Comparison of ENCODE assay signal across 1 cellular context in the genomic region with DNA sequence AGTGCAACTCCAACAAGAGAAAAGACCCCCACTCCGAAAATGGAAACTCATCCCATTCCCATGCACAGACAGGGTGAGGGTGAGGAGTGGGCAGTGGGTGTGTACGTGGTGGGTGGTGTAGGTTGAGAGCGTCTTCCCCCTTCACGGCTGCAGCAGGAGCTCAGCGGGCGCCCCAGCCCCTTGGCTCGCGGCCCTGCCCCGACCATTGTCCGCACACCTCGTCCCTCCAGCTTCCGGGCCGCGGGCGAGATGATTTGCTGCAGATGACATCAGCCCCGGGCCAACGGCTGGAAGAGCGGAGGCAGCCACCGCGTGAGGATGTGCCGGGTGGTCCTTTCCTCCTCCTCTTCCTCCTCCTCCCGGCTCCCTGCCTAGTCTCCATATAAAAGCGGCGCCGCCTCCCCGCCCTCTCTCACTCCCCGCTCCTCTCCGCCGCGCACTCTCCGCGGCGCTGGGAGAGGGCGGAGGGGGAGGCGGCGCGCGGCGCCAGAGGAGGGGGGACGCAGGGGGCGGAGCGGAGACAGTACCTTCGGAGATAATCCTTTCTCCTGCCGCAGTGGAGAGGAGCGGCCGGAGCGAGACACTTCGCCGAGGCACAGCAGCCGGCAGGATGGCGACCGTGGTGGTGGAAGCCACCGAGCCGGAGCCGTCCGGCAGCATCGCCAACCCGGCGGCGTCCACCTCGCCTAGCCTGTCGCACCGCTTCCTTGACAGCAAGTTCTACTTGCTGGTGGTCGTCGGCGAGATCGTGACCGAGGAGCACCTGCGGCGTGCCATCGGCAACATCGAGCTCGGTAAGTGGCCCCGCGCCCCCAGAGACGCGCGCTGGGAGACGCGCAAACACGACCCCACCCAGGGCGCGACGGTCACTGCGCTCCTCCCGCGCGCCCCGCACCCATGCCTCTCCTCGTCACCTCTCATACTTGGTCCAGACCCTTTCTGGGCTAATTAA.
TF ChIP-seq lines count a peak whose summit lies in the region.

TSS of gene MAP1B (plus strand) at position 554 of the 952 bp plus-strand sequence. CDS start at position 611, 57 bp downstream.

TF ChIP-seq in HepG2, 621 proteins besides CTCF, POLR2A, EP300 and RAD21 (continued from another document and continues in another):
- TF ChIP-seq ZNF691 (CRISPR knock-in tag; IDR thresholded peaks at IDR 0.05; ENCODE audit: borderline replicate concordance, low read depth) (no peak), NKX3-1 (CRISPR knock-in tag; IDR thresholded peaks at IDR 0.05) (no peak), TCF12 (IDR thresholded peaks at IDR 0.05) (no peak), TCF12 (CRISPR knock-in tag; IDR thresholded peaks at IDR 0.05) (no peak), ZNF687 (CRISPR knock-in tag; IDR thresholded peaks at IDR 0.05) (peak; percentile 55), HIC2 (CRISPR knock-in tag; IDR thresholded peaks at IDR 0.05; ENCODE audit: low read depth) (no peak), MTF2 (CRISPR knock-in tag; IDR thresholded peaks at IDR 0.05; ENCODE audit: borderline replicate concordance) (peak; percentile 69; the same call in 1 of the 2 replicates), SP1 (IDR thresholded peaks at IDR 0.05) (no peak), SP1 (CRISPR knock-in tag; IDR thresholded peaks at IDR 0.05) (no peak), ARNT (IDR thresholded peaks at IDR 0.05) (no peak), NONO (IDR thresholded peaks at IDR 0.05) (no peak), NONO (CRISPR knock-in tag; conservative IDR thresholded peaks at IDR 0.05) (no peak), ZNF629 (CRISPR knock-in tag; conservative IDR thresholded peaks at IDR 0.05) (no peak), USF2 (IDR thresholded peaks at IDR 0.05; ENCODE audit: low read depth, low read length) (no peak), USF2 (CRISPR knock-in tag; IDR thresholded peaks at IDR 0.05; ENCODE audit: borderline replicate concordance) (no peak), FOXC1 (CRISPR knock-in tag; IDR thresholded peaks at IDR 0.05; ENCODE audit: borderline replicate concordance) (no peak), MBD4 (IDR thresholded peaks at IDR 0.05; ENCODE audit: borderline replicate concordance, low read length) (no peak), ZNF282 (IDR thresholded peaks at IDR 0.05; ENCODE audit: partially characterized antibody) (no peak), SRF (IDR thresholded peaks at IDR 0.05; ENCODE audit: low read depth, low read length) (no peak), ZNF432 (CRISPR knock-in tag; IDR thresholded peaks at IDR 0.05; ENCODE audit: borderline replicate concordance) (no peak), ZBTB20 (CRISPR knock-in tag; IDR thresholded peaks at IDR 0.05; ENCODE audit: borderline replicate concordance, low read depth) (no peak), ZNF83 (CRISPR knock-in tag; IDR thresholded peaks at IDR 0.05; ENCODE audit: borderline replicate concordance) (no peak), NR2F2 (IDR thresholded peaks at IDR 0.05; ENCODE audit: borderline replicate concordance, low read depth) (no peak), EHMT2 (IDR thresholded peaks at IDR 0.05; ENCODE audit: borderline replicate concordance, low read depth, low read length) (no peak), IKZF4 (CRISPR knock-in tag; IDR thresholded peaks at IDR 0.05; ENCODE audit: borderline replicate concordance, low read depth, not compliant biosample characterization) (peak; percentile 54), ZMYM3 (CRISPR knock-in tag; IDR thresholded peaks at IDR 0.05) (no peak), ZNF138 (CRISPR knock-in tag; IDR thresholded peaks at IDR 0.05; ENCODE audit: low read depth) (no peak), RBM22 (optimal IDR thresholded peaks at IDR 0.05; ENCODE audit: low read length) (no peak), HNF4G (IDR thresholded peaks at IDR 0.05; ENCODE audit: borderline replicate concordance, low read depth, low read length) (no peak), HNF4G (CRISPR knock-in tag; IDR thresholded peaks at IDR 0.05; ENCODE audit: borderline replicate concordance, low read depth) (no peak), CHCHD3 (CRISPR knock-in tag; IDR thresholded peaks at IDR 0.05) (no peak), TCF7 (IDR thresholded peaks at IDR 0.05; ENCODE audit: low read depth) (no peak), ZNF510 (CRISPR knock-in tag; IDR thresholded peaks at IDR 0.05; ENCODE audit: low read depth) (no peak), FIP1L1 (IDR thresholded peaks at IDR 0.05; ENCODE audit: borderline replicate concordance, insufficient read depth, low read depth, low read length) (no peak), NFYB (CRISPR knock-in tag; IDR thresholded peaks at IDR 0.05) (peak; percentile 60), ARID2 (CRISPR knock-in tag; IDR thresholded peaks at IDR 0.05; ENCODE audit: borderline replicate concordance) (no peak), GATAD1 (CRISPR knock-in tag; IDR thresholded peaks at IDR 0.05) (peak; percentile 32; the same call in 1 of the 2 replicates), ZSCAN22 (CRISPR knock-in tag; IDR thresholded peaks at IDR 0.05) (no peak), ZFY (CRISPR knock-in tag; IDR thresholded peaks at IDR 0.05) (peak; percentile 45; the same call in 1 of the 2 replicates), MIER2 (CRISPR knock-in tag; IDR thresholded peaks at IDR 0.05) (no peak), THAP11 (CRISPR knock-in tag; IDR thresholded peaks at IDR 0.05) (peak; percentile 57), MEIS2 (CRISPR knock-in tag; IDR thresholded peaks at IDR 0.05) (peak; percentile 37; the same call in 1 of the 2 replicates), PHF20 (CRISPR knock-in tag; IDR thresholded peaks at IDR 0.05) (peak; percentile 43)
- TF ChIP-seq, protein P1, sequence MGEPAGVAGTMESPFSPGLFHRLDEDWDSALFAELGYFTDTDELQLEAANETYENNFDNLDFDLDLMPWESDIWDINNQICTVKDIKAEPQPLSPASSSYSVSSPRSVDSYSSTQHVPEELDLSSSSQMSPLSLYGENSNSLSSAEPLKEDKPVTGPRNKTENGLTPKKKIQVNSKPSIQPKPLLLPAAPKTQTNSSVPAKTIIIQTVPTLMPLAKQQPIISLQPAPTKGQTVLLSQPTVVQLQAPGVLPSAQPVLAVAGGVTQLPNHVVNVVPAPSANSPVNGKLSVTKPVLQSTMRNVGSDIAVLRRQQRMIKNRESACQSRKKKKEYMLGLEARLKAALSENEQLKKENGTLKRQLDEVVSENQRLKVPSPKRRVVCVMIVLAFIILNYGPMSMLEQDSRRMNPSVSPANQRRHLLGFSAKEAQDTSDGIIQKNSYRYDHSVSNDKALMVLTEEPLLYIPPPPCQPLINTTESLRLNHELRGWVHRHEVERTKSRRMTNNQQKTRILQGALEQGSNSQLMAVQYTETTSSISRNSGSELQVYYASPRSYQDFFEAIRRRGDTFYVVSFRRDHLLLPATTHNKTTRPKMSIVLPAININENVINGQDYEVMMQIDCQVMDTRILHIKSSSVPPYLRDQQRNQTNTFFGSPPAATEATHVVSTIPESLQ (CRISPR knock-in tag; conservative IDR thresholded peaks at IDR 0.05): no peak
- TF ChIP-seq, protein P2, sequence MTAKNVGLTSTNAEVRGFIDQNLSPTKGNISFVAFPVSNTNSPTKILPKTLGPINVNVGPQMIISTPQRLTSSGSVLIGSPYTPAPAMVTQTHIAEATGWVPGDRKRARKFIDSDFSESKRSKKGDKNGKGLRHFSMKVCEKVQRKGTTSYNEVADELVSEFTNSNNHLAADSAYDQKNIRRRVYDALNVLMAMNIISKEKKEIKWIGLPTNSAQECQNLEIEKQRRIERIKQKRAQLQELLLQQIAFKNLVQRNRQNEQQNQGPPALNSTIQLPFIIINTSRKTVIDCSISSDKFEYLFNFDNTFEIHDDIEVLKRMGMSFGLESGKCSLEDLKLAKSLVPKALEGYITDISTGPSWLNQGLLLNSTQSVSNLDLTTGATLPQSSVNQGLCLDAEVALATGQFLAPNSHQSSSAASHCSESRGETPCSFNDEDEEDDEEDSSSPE (CRISPR knock-in tag; IDR thresholded peaks at IDR 0.05): 0 out of 2 replicates have a peak, but pooled peaks have one; percentile 22
- TF ChIP-seq, protein P3, sequence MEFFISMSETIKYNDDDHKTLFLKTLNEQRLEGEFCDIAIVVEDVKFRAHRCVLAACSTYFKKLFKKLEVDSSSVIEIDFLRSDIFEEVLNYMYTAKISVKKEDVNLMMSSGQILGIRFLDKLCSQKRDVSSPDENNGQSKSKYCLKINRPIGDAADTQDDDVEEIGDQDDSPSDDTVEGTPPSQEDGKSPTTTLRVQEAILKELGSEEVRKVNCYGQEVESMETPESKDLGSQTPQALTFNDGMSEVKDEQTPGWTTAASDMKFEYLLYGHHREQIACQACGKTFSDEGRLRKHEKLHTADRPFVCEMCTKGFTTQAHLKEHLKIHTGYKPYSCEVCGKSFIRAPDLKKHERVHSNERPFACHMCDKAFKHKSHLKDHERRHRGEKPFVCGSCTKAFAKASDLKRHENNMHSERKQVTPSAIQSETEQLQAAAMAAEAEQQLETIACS (CRISPR knock-in tag; IDR thresholded peaks at IDR 0.05): 0 out of 2 replicates have a peak, but pooled peaks have one; percentile 28
- TF ChIP-seq, protein P4, sequence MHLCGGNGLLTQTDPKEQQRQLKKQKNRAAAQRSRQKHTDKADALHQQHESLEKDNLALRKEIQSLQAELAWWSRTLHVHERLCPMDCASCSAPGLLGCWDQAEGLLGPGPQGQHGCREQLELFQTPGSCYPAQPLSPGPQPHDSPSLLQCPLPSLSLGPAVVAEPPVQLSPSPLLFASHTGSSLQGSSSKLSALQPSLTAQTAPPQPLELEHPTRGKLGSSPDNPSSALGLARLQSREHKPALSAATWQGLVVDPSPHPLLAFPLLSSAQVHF (CRISPR knock-in tag; IDR thresholded peaks at IDR 0.05): peak; percentile 5; the same call in 1 of the 2 replicates
- TF ChIP-seq, protein P5, sequence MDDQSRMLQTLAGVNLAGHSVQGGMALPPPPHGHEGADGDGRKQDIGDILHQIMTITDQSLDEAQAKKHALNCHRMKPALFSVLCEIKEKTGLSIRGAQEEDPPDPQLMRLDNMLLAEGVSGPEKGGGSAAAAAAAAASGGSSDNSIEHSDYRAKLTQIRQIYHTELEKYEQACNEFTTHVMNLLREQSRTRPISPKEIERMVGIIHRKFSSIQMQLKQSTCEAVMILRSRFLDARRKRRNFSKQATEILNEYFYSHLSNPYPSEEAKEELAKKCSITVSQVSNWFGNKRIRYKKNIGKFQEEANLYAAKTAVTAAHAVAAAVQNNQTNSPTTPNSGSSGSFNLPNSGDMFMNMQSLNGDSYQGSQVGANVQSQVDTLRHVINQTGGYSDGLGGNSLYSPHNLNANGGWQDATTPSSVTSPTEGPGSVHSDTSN (CRISPR knock-in tag; IDR thresholded peaks at IDR 0.05; ENCODE audit: borderline replicate concordance): no peak
